Comparison of ENCODE assay signal across 25 cellular contexts in the genomic region with DNA sequence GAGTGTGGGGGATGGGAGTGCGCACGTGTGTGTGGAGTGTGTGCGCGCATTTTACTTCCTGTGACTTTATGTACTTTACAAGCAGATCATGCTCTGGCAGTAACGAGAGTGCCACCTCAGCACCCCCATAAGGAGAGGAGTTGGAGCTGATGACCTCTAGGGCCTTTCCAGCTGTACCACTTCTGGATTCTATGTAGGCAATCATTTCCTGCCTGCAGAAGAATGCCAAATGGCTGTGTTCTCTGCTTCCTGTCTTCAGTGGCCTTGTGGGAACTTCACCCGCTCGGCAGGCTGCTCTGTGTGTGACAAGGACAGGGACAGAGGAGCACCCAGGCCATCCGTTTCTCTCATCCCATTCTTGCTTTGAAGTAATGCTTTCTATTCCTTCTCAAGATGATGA. TPM values are rescaled to one million over a fixed set of nuclear protein-coding genes. Genes with fewer than 3 reads are reported as not detected.
"Had no signal": no experiment of that assay in that cellular context is flagged by ENCODE, and none has a peak within 500 bp of the region (broad histone marks: within the 10 kb centered on the region; RNA-seq: fewer than 3 reads in every experiment).

No MANE protein-coding gene starts in this region.

- H2AFZ ChIP-seq: parathyroid adenoma had no signal

- H3K4me3 Mint-ChIP-seq: activated CD4-positive, alpha-beta memory T cell treated with anti-CD3 and anti-CD28 coated beads, Interleukin-2, amount 10 ng/mL, durations not matched to agents 7 days and 5 days; activated naive CD4-positive, alpha-beta T cell treated with anti-CD3 and anti-CD28 coated beads, Interleukin-2, amount 10 ng/mL, durations not matched to agents 7 days and 5 days; activated T-cell treated with anti-CD3 and anti-CD28 coated beads, Interleukin-2, amount 50 U/mL, for 72 hours; naive thymus-derived CD8-positive, alpha-beta T cell; T-helper 1 cell treated with Interleukin-12 subunit alpha and Interleukin-12 subunit beta and Interleukin-4 antibody, amounts not matched to agents 30 μg/mL and 1 μg/mL, for 36 hours had no signal

- H3K9me3 ChIP-seq: thyroid gland had no signal

- H3K27ac Mint-ChIP-seq: activated CD4-positive, alpha-beta memory T cell treated with anti-CD3 and anti-CD28 coated beads, Interleukin-2, amount 10 ng/mL, durations not matched to agents 7 days and 5 days; activated naive CD4-positive, alpha-beta T cell treated with anti-CD3 and anti-CD28 coated beads, Interleukin-2, amount 10 ng/mL, durations not matched to agents 7 days and 5 days; activated T-cell treated with anti-CD3 and anti-CD28 coated beads, Interleukin-2, amount 50 U/mL, for 72 hours; naive thymus-derived CD8-positive, alpha-beta T cell; T-helper 1 cell treated with Interleukin-12 subunit alpha and Interleukin-12 subunit beta and Interleukin-4 antibody, amounts not matched to agents 30 μg/mL and 1 μg/mL, for 36 hours had no signal

- DNase-seq: activated CD4-positive, alpha-beta memory T cell treated with anti-CD3 and anti-CD28 coated beads, Interleukin-2, amount 10 ng/mL, durations not matched to agents 7 days and 5 days; activated CD4-positive, alpha-beta T cell treated with anti-CD3 and anti-CD28 coated beads for 4 hours; activated CD4-positive, CD25-positive, alpha-beta regulatory T cell; activated effector memory CD4-positive, alpha-beta T cell treated with Interleukin-2 at 50 U/mL for 16 hours; activated naive CD4-positive, alpha-beta T cell treated with anti-CD3 and anti-CD28 coated beads, Interleukin-2, amount 10 ng/mL, durations not matched to agents 7 days and 5 days; activated T-cell treated with anti-CD3 and anti-CD28 coated beads, Interleukin-2, amount 50 U/mL, for 72 hours; amygdala; cerebellar nuclear complex; foreskin fibroblast; heart right ventricle; naive thymus-derived CD8-positive, alpha-beta T cell; small intestine; stimulated activated CD4-positive, alpha-beta T cell treated with anti-CD3 and anti-CD28 coated beads, Interleukin-2, amount 100 ng/mL, for 48 hours; stimulated activated naive CD8-positive, alpha-beta T cell treated with anti-CD3 and anti-CD28 coated beads, Interleukin-15, Interleukin-2, amounts not matched to agents 100 U/mL and 50 U/mL, for 24 hours; T1000; thyroid gland had no signal

- H3K9me3 Mint-ChIP-seq: activated CD4-positive, alpha-beta memory T cell treated with anti-CD3 and anti-CD28 coated beads, Interleukin-2, amount 10 ng/mL, durations not matched to agents 7 days and 5 days; activated naive CD4-positive, alpha-beta T cell treated with anti-CD3 and anti-CD28 coated beads, Interleukin-2, amount 10 ng/mL, durations not matched to agents 7 days and 5 days had no signal

- H3K4me1 Mint-ChIP-seq: activated CD4-positive, alpha-beta memory T cell treated with anti-CD3 and anti-CD28 coated beads, Interleukin-2, amount 10 ng/mL, durations not matched to agents 7 days and 5 days; activated naive CD4-positive, alpha-beta T cell treated with anti-CD3 and anti-CD28 coated beads, Interleukin-2, amount 10 ng/mL, durations not matched to agents 7 days and 5 days; naive thymus-derived CD8-positive, alpha-beta T cell had no signal

- H3K27me3 Mint-ChIP-seq: activated naive CD4-positive, alpha-beta T cell treated with anti-CD3 and anti-CD28 coated beads, Interleukin-2, amount 10 ng/mL, durations not matched to agents 7 days and 5 days had no signal

- H3K27me3 ChIP-seq: heart right ventricle, thyroid gland had no signal

- FAIRE-seq: bronchial epithelial cell, keratinocyte, small intestine had no signal

- H3K36me3 ChIP-seq: heart right ventricle, thyroid gland had no signal

- H3K9ac ChIP-seq: parathyroid adenoma had no signal

- ATAC-seq: activated T-cell treated with anti-CD3 and anti-CD28 coated beads, Interleukin-2, amount 50 U/mL, for 72 hours; heart right ventricle; left lobe of liver; naive thymus-derived CD8-positive, alpha-beta T cell; sciatic nerve; stimulated activated naive CD8-positive, alpha-beta T cell treated with anti-CD3 and anti-CD28 coated beads, Interleukin-15, Interleukin-2, amounts not matched to agents 100 U/mL and 50 U/mL, for 24 hours had no signal

- H3K79me2 ChIP-seq: parathyroid adenoma had no signal

- H3K27ac ChIP-seq: coronary artery, epithelial cell of prostate, heart right ventricle, parathyroid adenoma, thyroid gland had no signal

- H3K36me3 Mint-ChIP-seq: activated naive CD4-positive, alpha-beta T cell treated with anti-CD3 and anti-CD28 coated beads, Interleukin-2, amount 10 ng/mL, durations not matched to agents 7 days and 5 days had no signal

- H3K4me3 ChIP-seq: coronary artery, heart right ventricle, lung, thyroid gland had no signal

- H3K4me1 ChIP-seq: parathyroid adenoma, thyroid gland had no signal

RNA-seq across cellular contexts. Expression of gene ZNF385B, which starts 22.8 kb away (rescaled TPM):
- total RNA-seq: activated CD4-positive, alpha-beta memory T cell treated with anti-CD3 and anti-CD28 coated beads, Interleukin-2, amount 10 ng/mL, durations not matched to agents 7 days and 5 days; activated T-cell treated with anti-CD3 and anti-CD28 coated beads, Interleukin-2, amount 50 U/mL, for 72 hours; bronchial epithelial cell; naive thymus-derived CD8-positive, alpha-beta T cell had no signal
- polyA plus RNA-seq: naive thymus-derived CD8-positive, alpha-beta T cell had no signal
